Comparison of ENCODE assay signal across 12 cellular contexts in genomic region chr11:68338041-68338800, GRCh38. TPM values are rescaled to one million over a fixed set of nuclear protein-coding genes. Genes with fewer than 3 reads are reported as not detected.
DNase-seq lines count a peak whose midpoint lies in the region; ATAC-seq and TF ChIP-seq lines count a peak whose summit lies in the region.
"Had no signal": no experiment of that assay in that cellular context is flagged by ENCODE, and none has a peak within 500 bp of the region (broad histone marks: within the 10 kb centered on the region; RNA-seq: fewer than 3 reads in every experiment).

No MANE protein-coding gene starts in this region.

- H2AFZ ChIP-seq in ACC112 (ENCODE audit: low read length, unreplicated experiment) (peak overlapping the region; percentile 50), HCT116 (ENCODE audit: low read depth, low read length, poor library complexity, severe bottlenecking) (no peak overlapping the region)

- H3K27ac ChIP-seq in ACC112 (ENCODE audit: low read depth, low read length), result no peak overlapping the region
- no peak overlapping the region for H3K27ac ChIP-seq in HCT116 (ENCODE audit: low read depth, low read length)
- H3K27ac ChIP-seq in muscle layer of colon (ENCODE audit: low read depth, low read length), result peak overlapping the region; percentile 47
- H3K27ac ChIP-seq in CD4-positive, alpha-beta memory T cell (ENCODE audit: low read depth, low read length), result no peak overlapping the region

- H3K4me3 Mint-ChIP-seq in effector memory CD8-positive, alpha-beta T cell, result peak overlapping the region; percentile 7 to 40
- peak overlapping the region in 1 of 2 donors; percentile 57 for H3K4me3 Mint-ChIP-seq in stimulated activated naive CD8-positive, alpha-beta T cell treated with anti-CD3 and anti-CD28 coated beads, Interleukin-15, amount 100 ng/mL, for 72 hours
- peak overlapping the region in 3 of 8 donors; percentile 4 to 72 (median 56) for H3K4me3 Mint-ChIP-seq in CD4-positive, alpha-beta memory T cell
- H3K4me3 Mint-ChIP-seq: activated naive CD8-positive, alpha-beta T cell treated with anti-CD3 and anti-CD28 coated beads for 36 hours had no signal

- peaks cover 39 to 42% of the 10 kb centered on the region in 2 donors for H3K4me1 Mint-ChIP-seq in effector memory CD8-positive, alpha-beta T cell (ENCODE audit: low read depth in 2 of 2)
- H3K4me1 Mint-ChIP-seq in stimulated activated naive CD8-positive, alpha-beta T cell treated with anti-CD3 and anti-CD28 coated beads, Interleukin-15, amount 100 ng/mL, for 72 hours, result peaks cover 64% of the 10 kb centered on the region
- peaks cover 36 to 61% (median 46%) of the 10 kb centered on the region in 4 donors for H3K4me1 Mint-ChIP-seq in CD4-positive, alpha-beta memory T cell

- no peaks in the 10 kb centered on the region for H3K36me3 Mint-ChIP-seq in effector memory CD8-positive, alpha-beta T cell (ENCODE audit: insufficient read depth)
- H3K36me3 Mint-ChIP-seq in CD4-positive, alpha-beta memory T cell, result no peaks in the 10 kb centered on the region
- H3K36me3 Mint-ChIP-seq: activated naive CD8-positive, alpha-beta T cell treated with anti-CD3 and anti-CD28 coated beads for 36 hours had no signal

- ATAC-seq in HCT116 (no peak), GM19351 (IDR thresholded peaks at IDR 0.05; ENCODE audit: unreplicated experiment) (no peak)
- no peak for ATAC-seq in effector memory CD8-positive, alpha-beta T cell (replicated peaks)
- no peak for ATAC-seq in stimulated activated naive CD8-positive, alpha-beta T cell treated with anti-CD3 and anti-CD28 coated beads, Interleukin-15, amount 100 ng/mL, for 72 hours

- RAD21 ChIA-PET in HCT116 (lab: Charles Lee; ENCODE audit: low non-redundant PET in 1 of 2, low total read pairs in 2 of 2, uncharacterized antibody in 2 of 2, unreplicated experiment in 2 of 2), result no interaction called here

- H3K27me3 Mint-ChIP-seq in effector memory CD8-positive, alpha-beta T cell, result no peaks in the 10 kb centered on the region
- no peaks in the 10 kb centered on the region for H3K27me3 Mint-ChIP-seq in stimulated activated naive CD8-positive, alpha-beta T cell treated with anti-CD3 and anti-CD28 coated beads, Interleukin-15, amount 100 ng/mL, for 72 hours
- no peaks in the 10 kb centered on the region for H3K27me3 Mint-ChIP-seq in CD4-positive, alpha-beta memory T cell
- H3K27me3 Mint-ChIP-seq: activated naive CD8-positive, alpha-beta T cell treated with anti-CD3 and anti-CD28 coated beads for 36 hours had no signal

- POLR2A ChIA-PET in HCT116 (lab: Charles Lee), result no interaction called here
- POLR2A ChIA-PET in CD4-positive, alpha-beta memory T cell (lab: Charles Lee; ENCODE audit: partially characterized antibody), result no interaction called here

- H3K9me3 Mint-ChIP-seq in effector memory CD8-positive, alpha-beta T cell, result no peaks in the 10 kb centered on the region
- no peaks in the 10 kb centered on the region for H3K9me3 Mint-ChIP-seq in stimulated activated naive CD8-positive, alpha-beta T cell treated with anti-CD3 and anti-CD28 coated beads, Interleukin-15, amount 100 ng/mL, for 72 hours
- H3K9me3 Mint-ChIP-seq in CD4-positive, alpha-beta memory T cell, result no peaks in the 10 kb centered on the region
- H3K9me3 Mint-ChIP-seq: activated naive CD8-positive, alpha-beta T cell treated with anti-CD3 and anti-CD28 coated beads for 36 hours had no signal

- H3K9me2 ChIP-seq in HCT116 (ENCODE audit: insufficient read depth), result no peaks in the 10 kb centered on the region

- H3K4me1 ChIP-seq in ACC112 (ENCODE audit: control insufficient read depth, insufficient read depth, low read length, unreplicated experiment), result peaks cover 12% of the 10 kb centered on the region
- H3K4me1 ChIP-seq in HCT116 (ENCODE audit: control insufficient read depth in 1 of 2, insufficient read depth in 2 of 2, low read length in 2 of 2), result peaks cover 51 to 66% of the 10 kb centered on the region in 2 experiments
- H3K4me1 ChIP-seq in muscle layer of colon (ENCODE audit: insufficient read depth, low read length), result peaks cover 67% of the 10 kb centered on the region
- H3K4me1 ChIP-seq in CD4-positive, alpha-beta memory T cell (ENCODE audit: insufficient read depth, low read length), result peaks cover 54% of the 10 kb centered on the region

- H3K4me2 ChIP-seq in HCT116 (ENCODE audit: low read length), result 0 out of 2 replicates have a peak overlapping the region, but pooled peaks have one; percentile 3

- H3K9ac ChIP-seq in HCT116 (ENCODE audit: low read length) (no peak overlapping the region), muscle layer of colon (ENCODE audit: low read length) (no peak overlapping the region)

- intact Hi-C loops in HCT116 (cut with micrococcal nuclease), result no loop called here
- intact Hi-C loops in CD4-positive, alpha-beta memory T cell (cut with micrococcal nuclease), result no loop called here

- peak overlapping the region in 1 of 2 donors; percentile 52 for H3K27ac Mint-ChIP-seq in effector memory CD8-positive, alpha-beta T cell
- H3K27ac Mint-ChIP-seq in stimulated activated naive CD8-positive, alpha-beta T cell treated with anti-CD3 and anti-CD28 coated beads, Interleukin-15, amount 100 ng/mL, for 72 hours, result peak overlapping the region in 1 of 2 donors; percentile 19
- no peak overlapping the region for H3K27ac Mint-ChIP-seq in CD4-positive, alpha-beta memory T cell
- H3K27ac Mint-ChIP-seq: activated naive CD8-positive, alpha-beta T cell treated with anti-CD3 and anti-CD28 coated beads for 36 hours had no signal

- no peaks in the 10 kb centered on the region for H4K20me1 ChIP-seq in HCT116 (ENCODE audit: insufficient read depth)

- H3K79me2 ChIP-seq in ACC112 (ENCODE audit: control insufficient read depth, insufficient read depth, low read length, unreplicated experiment) (no peaks in the 10 kb centered on the region), HCT116 (ENCODE audit: insufficient read depth, low read length) (peaks cover 45% of the 10 kb centered on the region)

- TF ChIP-seq RAD21 in HCT116 (IDR thresholded peaks at IDR 0.05; ENCODE audit: low read depth), result no peak

- no peak for TF ChIP-seq POLR2A in HCT116 (IDR thresholded peaks at IDR 0.05; ENCODE audit: borderline replicate concordance, extremely low read depth, insufficient read depth, insufficient read length)

- DNase-seq in HCT116 (ENCODE audit: low read depth, low spot score), result no peak
- DNase-seq in effector memory CD8-positive, alpha-beta T cell, result no peak
- no peak for DNase-seq in activated T-cell treated with anti-CD3 and anti-CD28 coated beads for 4 hours
- no peak for DNase-seq in stimulated activated naive CD8-positive, alpha-beta T cell treated with anti-CD3 and anti-CD28 coated beads, Interleukin-15, amount 100 ng/mL, for 72 hours
- DNase-seq in CD4-positive, alpha-beta memory T cell, result no peak
- DNase-seq: activated naive CD8-positive, alpha-beta T cell treated with anti-CD3 and anti-CD28 coated beads for 36 hours; NCI-H2029 treated with DMSO at 0.1 percent for 48 hours; substantia nigra; SW 1271 had no signal

- H3K9me3 ChIP-seq in HCT116 (ENCODE audit: control insufficient read depth in 1 of 2, insufficient read depth in 1 of 2, low read depth in 1 of 2, low read length in 2 of 2) (no peaks in the 10 kb centered on the region), muscle layer of colon (ENCODE audit: low read length) (no peaks in the 10 kb centered on the region)
- no peaks in the 10 kb centered on the region for H3K9me3 ChIP-seq in CD4-positive, alpha-beta memory T cell (ENCODE audit: control insufficient read depth in 1 of 2, low read length in 2 of 2)

- TF ChIP-seq CTCF in HCT116 (IDR thresholded peaks at IDR 0.05 in 2 of 3, conservative IDR thresholded peaks at IDR 0.05 in 1 of 3; ENCODE audit: borderline replicate concordance in 1 of 3, insufficient read depth in 1 of 3, low read depth in 2 of 3, low read length in 2 of 3), result no peak

- no peaks in the 10 kb centered on the region for H3K27me3 ChIP-seq in ACC112 (ENCODE audit: insufficient read depth, low read length)
- H3K27me3 ChIP-seq in HCT116 (ENCODE audit: insufficient read depth, low read length), result no peaks in the 10 kb centered on the region
- no peaks in the 10 kb centered on the region for H3K27me3 ChIP-seq in muscle layer of colon (ENCODE audit: control insufficient read depth in 1 of 2, insufficient read depth in 2 of 2, low read length in 2 of 2)
- H3K27me3 ChIP-seq in CD4-positive, alpha-beta memory T cell (ENCODE audit: insufficient read depth, low read length), result no peaks in the 10 kb centered on the region

- BruUV-seq in HCT116 (replicated peaks; lab: Mats Ljungman, UMichigan), result no TSS peak

- H3K4me3 ChIP-seq in ACC112 (ENCODE audit: low read depth, low read length), result no peak overlapping the region
- no peak overlapping the region for H3K4me3 ChIP-seq in HCT116 (replicated peaks in 1 of 2; ENCODE audit: low read depth in 1 of 2, low read length in 2 of 2)
- H3K4me3 ChIP-seq in muscle layer of colon (ENCODE audit: low read depth in 1 of 2, low read length in 2 of 2), result no peak overlapping the region
- no peak overlapping the region for H3K4me3 ChIP-seq in CD4-positive, alpha-beta memory T cell (ENCODE audit: low read length in 2 of 2)

- H3K36me3 ChIP-seq in ACC112 (ENCODE audit: insufficient read depth, low read length) (no peaks in the 10 kb centered on the region), HCT116 (ENCODE audit: control insufficient read depth in 1 of 2, insufficient read depth in 2 of 2, low read length in 2 of 2) (no peaks in the 10 kb centered on the region), muscle layer of colon (ENCODE audit: insufficient read depth, low read length) (no peaks in the 10 kb centered on the region)
- H3K36me3 ChIP-seq in CD4-positive, alpha-beta memory T cell (ENCODE audit: insufficient read depth, low read length), result no peaks in the 10 kb centered on the region

- CTCF ChIA-PET in HCT116 (lab: Charles Lee), result no interaction called here
- CTCF ChIA-PET in CD4-positive, alpha-beta memory T cell (lab: Charles Lee; ENCODE audit: partially characterized antibody), result interaction anchor here (1.5 kb wide), 1 partner anchor 81 kb away, joined by 4 read pairs; no protein-coding TSS in a partner anchor

TF ChIP-seq in HCT116, 20 proteins besides CTCF, POLR2A, EP300 and RAD21:
- no peak for TF ChIP-seq EZH2phosphoT487 (IDR thresholded peaks at IDR 0.05; ENCODE audit: borderline replicate concordance)

RNA-seq across cellular contexts. Expression of gene LRP5, which starts 25.8 kb away (rescaled TPM):
- 55.2 TPM for total RNA-seq in HCT116 (2021; ENCODE audit: unreplicated experiment)
- polyA plus RNA-seq in HCT116 (2012), result 58.9 and 66.2 TPM in 2 replicates
- total RNA-seq in CD4-positive, alpha-beta memory T cell, result 1 to 10 TPM; 1.4 to 1.9 TPM
- polyA plus RNA-seq in CD4-positive, alpha-beta memory T cell, result under 1 TPM in 1 of 2 donors, not detected in 1; 0.61 TPM

Comparison
In these comparisons a context has a peak if more than half of its experiments do, and no peak if none do; other contexts are left out.
1. RNA of gene LRP5, which starts 25.8 kb away (total RNA-seq): 55.2 TPM in HCT116 (single experiment); 1.4 to 1.9 TPM in CD4-positive, alpha-beta memory T cell; every median in the first group is over 10 times any median in the second.